ENCODE assay signal across 8 cellular contexts in genomic region chr15:90191344-90191687, GRCh38.
DNase-seq lines count a peak whose midpoint lies in the region; ATAC-seq and TF ChIP-seq lines count a peak whose summit lies in the region.

No MANE protein-coding gene starts in this region.

- H3K9me3 Mint-ChIP-seq in T-helper 2 cell treated with Interferon-gamma antibody and Interleukin-4, amounts not matched to agents 5 μg/mL and 100 μg/mL, for 36 hours: no peaks in the 10 kb centered on the region

- peak; percentile 36 for ATAC-seq in HG03354 (IDR thresholded peaks at IDR 0.05; ENCODE audit: poor library complexity, severe bottlenecking, unreplicated experiment)

- peaks cover 51% of the 10 kb centered on the region for H3K4me1 ChIP-seq in stomach smooth muscle (ENCODE audit: control insufficient read depth, insufficient read depth, low read length)

- no peak for DNase-seq in T-helper 2 cell treated with Interferon-gamma antibody and Interleukin-4, amounts not matched to agents 5 μg/mL and 100 μg/mL, for 36 hours (ENCODE audit: low spot score)
- DNase-seq in T-helper 2 cell (no peak), epithelial cell of esophagus (ENCODE audit: low read depth) (no peak), cerebellar nuclear complex (lab: John Stamatoyannopoulos, UW) (no peak)
- no peak for DNase-seq in activated CD4-positive, CD25-positive, alpha-beta regulatory T cell treated with anti-CD3 and anti-CD28 coated beads, Interleukin-2, amount 50 U/mL, for 72 hours
- DNase-seq in stimulated activated CD4-positive, alpha-beta T cell treated with anti-CD3 and anti-CD28 coated beads, Interleukin-2, amount 100 ng/mL, for 48 hours: no peak

- H3K4me3 Mint-ChIP-seq in T-helper 2 cell treated with Interferon-gamma antibody and Interleukin-4, amounts not matched to agents 5 μg/mL and 100 μg/mL, for 36 hours: peak overlapping the region; percentile 82

- H3K4me3 ChIP-seq in epithelial cell of esophagus (ENCODE audit: low read length): peak overlapping the region; percentile 5
- H3K4me3 ChIP-seq in stomach smooth muscle (ENCODE audit: low read length in 2 of 2): peak overlapping the region in 1 of 2 donors; percentile 35

- no peaks in the 10 kb centered on the region for H3K27me3 Mint-ChIP-seq in T-helper 2 cell treated with Interferon-gamma antibody and Interleukin-4, amounts not matched to agents 5 μg/mL and 100 μg/mL, for 36 hours (ENCODE audit: low read depth)

- H3K36me3 ChIP-seq in stomach smooth muscle (ENCODE audit: control insufficient read depth in 2 of 2, insufficient read depth in 2 of 2, low read length in 2 of 2): no peaks in the 10 kb centered on the region

- H3K4me1 Mint-ChIP-seq in T-helper 2 cell treated with Interferon-gamma antibody and Interleukin-4, amounts not matched to agents 5 μg/mL and 100 μg/mL, for 36 hours (ENCODE audit: low read depth): peaks cover 27% of the 10 kb centered on the region

- peaks cover 3% of the 10 kb centered on the region for H3K36me3 Mint-ChIP-seq in T-helper 2 cell treated with Interferon-gamma antibody and Interleukin-4, amounts not matched to agents 5 μg/mL and 100 μg/mL, for 36 hours (ENCODE audit: low read depth)

- H3K9ac ChIP-seq in stomach smooth muscle (ENCODE audit: low read length in 2 of 2): peak overlapping the region in 1 of 2 donors; percentile 60

- H3K27ac ChIP-seq in stomach smooth muscle (ENCODE audit: low read length): peak overlapping the region; percentile 90

- TF ChIP-seq CTCF in epithelial cell of esophagus (IDR thresholded peaks at IDR 0.05; ENCODE audit: insufficient read depth, low read depth, low read length, missing control alignments): no peak

- no peaks in the 10 kb centered on the region for H3K27me3 ChIP-seq in stomach smooth muscle (ENCODE audit: control insufficient read depth in 1 of 2, insufficient read depth in 2 of 2, low read length in 2 of 2)

- H3K9me3 ChIP-seq in stomach smooth muscle (ENCODE audit: control insufficient read depth in 2 of 2, low read length in 2 of 2): no peaks in the 10 kb centered on the region

- no peak overlapping the region for H3K27ac Mint-ChIP-seq in T-helper 2 cell treated with Interferon-gamma antibody and Interleukin-4, amounts not matched to agents 5 μg/mL and 100 μg/mL, for 36 hours
